In genomic region chr14:50532502-50533313, GRCh38 we compare ENCODE assay signal across 8 cellular contexts. TPM values are rescaled to one million over a fixed set of nuclear protein-coding genes. Genes with fewer than 3 reads are reported as not detected.
A peak's percentile ranks its signal among the peaks of the same experiment; 100 is the strongest.
DNase-seq lines count a peak whose midpoint lies in the region; ATAC-seq lines count a peak whose summit lies in the region.

Gene MAP4K5 (minus strand): TSS chr14:50532569. CDS start chr14:50532049, 520 bp downstream.

- peak; percentile 96 for ATAC-seq in GM19455 (IDR thresholded peaks at IDR 0.05; ENCODE audit: unreplicated experiment)

- DNase-seq in CMK (ENCODE audit: low read depth): peak; percentile 65
- peak; percentile 92 for DNase-seq in HK-2 (ENCODE audit: unreplicated experiment)
- DNase-seq in NCI-H82 treated with DMSO at 0.1 percent for 48 hours (lab: John Stamatoyannopoulos, UW; ENCODE audit: unreplicated experiment): peak; percentile 70
- peak; percentile 75 to 83 for DNase-seq in activated CD8-positive, alpha-beta memory T cell treated with anti-CD3 and anti-CD28 coated beads for 1 hour (ENCODE audit: extremely low read depth in 1 of 2, low read depth in 1 of 2)
- DNase-seq in effector CD4-positive, alpha-beta T cell: peak; percentile 79
- peak; percentile 94 to 96 for DNase-seq in lung microvascular endothelial cell (ENCODE audit: low read depth in 2 of 2)
- DNase-seq in stimulated activated CD4-positive, alpha-beta T cell treated with anti-CD3 and anti-CD28 coated beads, TNF-alpha, amount 100 ng/mL, for 4 hours (ENCODE audit: low read depth in 3 of 3): peak; percentile 80 to 83 (median 81)

RNA-seq across cellular contexts. Expression of gene MAP4K5, which starts in this region (rescaled TPM):
- 30.9 and 53.6 TPM in 2 replicates for total RNA-seq in lung microvascular endothelial cell

Comparison
In these comparisons a context has a peak if more than half of its experiments do, and no peak if none do; other contexts are left out.
1. Peak in every context shown above with its lines: DNase-seq and ATAC-seq.